10 cellular contexts compared by ENCODE assay signal in the genomic region with DNA sequence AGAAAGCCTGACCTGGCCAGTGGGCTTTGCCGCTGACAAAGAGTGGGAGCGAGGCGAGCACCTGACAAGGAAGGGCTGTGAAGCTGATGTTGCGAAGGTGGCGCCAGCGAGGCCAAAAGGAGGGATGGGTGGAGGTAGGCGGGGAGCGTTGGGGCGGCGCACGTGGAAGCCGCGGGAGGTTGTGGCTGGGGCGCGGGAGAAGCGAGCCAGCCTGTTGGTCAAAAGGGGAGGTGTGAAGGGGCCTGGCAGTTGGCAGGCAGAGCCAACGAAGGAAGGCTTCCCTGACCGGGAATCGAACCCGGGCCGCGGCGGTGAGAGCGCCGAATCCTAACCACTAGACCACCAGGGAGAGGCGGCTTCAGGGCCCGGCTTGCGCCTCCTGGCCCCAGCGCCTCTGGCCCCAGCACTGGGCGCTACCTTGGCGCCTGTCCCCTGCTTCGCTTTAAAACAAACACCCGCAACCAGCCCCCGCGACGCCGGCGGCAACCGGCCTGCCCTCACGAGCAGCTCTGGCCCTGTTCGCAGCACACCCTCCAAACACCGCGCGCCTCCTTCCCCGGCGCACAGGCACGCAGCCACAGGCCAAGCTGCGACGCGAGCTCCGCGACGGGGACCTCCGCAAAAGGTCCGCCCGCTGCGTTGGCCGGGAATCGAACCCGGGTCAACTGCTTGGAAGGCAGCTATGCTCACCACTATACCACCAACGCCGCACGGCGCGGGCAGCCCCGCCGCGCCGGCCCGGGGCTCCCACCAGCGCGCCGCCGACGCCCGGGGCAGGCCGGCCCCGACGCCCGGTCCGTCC. TPM values are rescaled to one million over a fixed set of nuclear protein-coding genes. Genes with fewer than 3 reads are reported as not detected.
DNase-seq lines count a peak whose midpoint lies in the region; ATAC-seq and TF ChIP-seq lines count a peak whose summit lies in the region.
"Not testable (repeated sequence)": the region's sequence is repeated elsewhere in the genome, so short reads cannot be mapped to it uniquely, and the experiment has no call there.
"Had no signal": no experiment of that assay in that cellular context is flagged by ENCODE, and none has a peak within 500 bp of the region (broad histone marks: within the 10 kb centered on the region; RNA-seq: fewer than 3 reads in every experiment).

No MANE protein-coding gene starts in this region.

- not testable (repeated sequence) for H3K36me3 ChIP-seq in right lobe of liver, upper lobe of right lung

- WGBS in right lobe of liver (ENCODE audit: insufficient coverage, low coverage, low lambda C conversion rate, missing lambda C conversion rate), result no CpG with 5 or more reads among the region's 81 CpGs

- not testable (repeated sequence) for H3K27me3 ChIP-seq in right lobe of liver, upper lobe of right lung

- not testable (repeated sequence) for H3K9me3 ChIP-seq in right lobe of liver, upper lobe of right lung

- not testable (repeated sequence) for H3K4me1 ChIP-seq in right lobe of liver, upper lobe of right lung

- not testable (repeated sequence) for TF ChIP-seq CTCF in right lobe of liver (IDR thresholded peaks at IDR 0.05); upper lobe of right lung (IDR thresholded peaks at IDR 0.05)

- peaks cover 6 to 12% of the 10 kb centered on the region in 2 donors for H3K36me3 Mint-ChIP-seq in activated naive CD4-positive, alpha-beta T cell treated with anti-CD3 and anti-CD28 coated beads, Interleukin-2, amount 50 U/mL, for 72 hours

- TF ChIP-seq POLR2A in right lobe of liver (IDR thresholded peaks at IDR 0.05), result not testable (repeated sequence)

- intact Hi-C loops in right lobe of liver (cut with DNase I); upper lobe of right lung (cut with DNase I): not testable (repeated sequence)

- DNase-seq in activated naive CD4-positive, alpha-beta T cell treated with anti-CD3 and anti-CD28 coated beads, Interleukin-2, amount 50 U/mL, for 72 hours (ENCODE audit: low spot score in 2 of 2); right lobe of liver; upper lobe of right lung: not testable (repeated sequence)

- not testable (repeated sequence) for H3K27ac ChIP-seq in right lobe of liver, upper lobe of right lung

- not testable (repeated sequence) for H3K4me3 ChIP-seq in right lobe of liver, upper lobe of right lung

- H3K27ac Mint-ChIP-seq in activated naive CD4-positive, alpha-beta T cell treated with anti-CD3 and anti-CD28 coated beads, Interleukin-2, amount 50 U/mL, for 72 hours, result not testable (repeated sequence)

- not testable (repeated sequence) for H3K9me3 Mint-ChIP-seq in activated naive CD4-positive, alpha-beta T cell treated with anti-CD3 and anti-CD28 coated beads, Interleukin-2, amount 50 U/mL, for 72 hours

- ATAC-seq in GM18861 (IDR thresholded peaks at IDR 0.05; ENCODE audit: unreplicated experiment) (peak; percentile 62), GM19468 (IDR thresholded peaks at IDR 0.05; ENCODE audit: extremely low read depth, unreplicated experiment) (peak; percentile 75), HG02610 (IDR thresholded peaks at IDR 0.05; ENCODE audit: unreplicated experiment) (peak; percentile 77), HG03066 (IDR thresholded peaks at IDR 0.05; ENCODE audit: low read depth, unreplicated experiment) (peak; percentile 63), HG03558 (IDR thresholded peaks at IDR 0.05; ENCODE audit: extremely low read depth, unreplicated experiment) (peak; percentile 41), right lobe of liver (peak; percentile 75 to 92 (median 82)), upper lobe of right lung (peak; percentile 72)
- peak; percentile 80 to 86 for ATAC-seq in activated naive CD4-positive, alpha-beta T cell treated with anti-CD3 and anti-CD28 coated beads, Interleukin-2, amount 50 U/mL, for 72 hours

RNA-seq across cellular contexts. Expression of a gene that starts 35.9 kb away (rescaled TPM):
- under 1 TPM in 1 of 2 donors, not detected in 1; 0.49 TPM for total RNA-seq in activated naive CD4-positive, alpha-beta T cell treated with anti-CD3 and anti-CD28 coated beads, Interleukin-2, amount 50 U/mL, for 72 hours
- total RNA-seq in right lobe of liver (10 to 100 TPM in 3 of 6 experiments, 1 to 10 TPM in 3; 4.7 to 22.1 (median 13.6) TPM), upper lobe of right lung (140 TPM)
- total RNA-seq: myocyte, pulmonary artery endothelial cell had no signal

RNA-seq across cellular contexts. Expression of a gene that starts 55.0 kb away (rescaled TPM):
- under 1 TPM; 0.31 to 0.61 TPM for total RNA-seq in activated naive CD4-positive, alpha-beta T cell treated with anti-CD3 and anti-CD28 coated beads, Interleukin-2, amount 50 U/mL, for 72 hours
- total RNA-seq in right lobe of liver (1 to 10 TPM in 4 of 6 experiments, under 1 TPM in 2; 0.59 to 3.1 (median 1.6) TPM), upper lobe of right lung (10.9 TPM)
- total RNA-seq: myocyte had no signal
